In genomic region chr6:43495409-43495941, GRCh38 we compare ENCODE assay signal across 9 cellular contexts. TPM values are rescaled to one million over a fixed set of nuclear protein-coding genes. Genes with fewer than 3 reads are reported as not detected.
DNase-seq lines count a peak whose midpoint lies in the region; ATAC-seq, FAIRE-seq and TF ChIP-seq lines count a peak whose summit lies in the region.
"Had no signal": no experiment of that assay in that cellular context is flagged by ENCODE, and none has a peak within 500 bp of the region (broad histone marks: within the 10 kb centered on the region; RNA-seq: fewer than 3 reads in every experiment).

No MANE protein-coding gene starts in this region.

- CTCF ChIA-PET in AG04450 (lab: Charles Lee) = interaction anchor here (0.6 to 6.6 kb wide), 8 partner anchors 9 to 266 kb away, joined by 3 to 54 read pairs (median 4); partner anchors contain the start of genes DNPH1 and LRRC73

- H3K4me3 ChIP-seq in AG04450 (ENCODE audit: low read depth, low read length) (no peak overlapping the region), iPS-18a (ENCODE audit: low read length) (peak overlapping the region; percentile 1), pancreas (no peak overlapping the region)

- H3K4me1 ChIP-seq in iPS-18a (ENCODE audit: control insufficient read depth, low read depth, low read length) (no peaks in the 10 kb centered on the region), pancreas (no peaks in the 10 kb centered on the region)

- no peaks in the 10 kb centered on the region; the same call in 1 of the 2 replicates for H3K9me3 ChIP-seq in AG04450 (ENCODE audit: control insufficient read depth, insufficient read depth, low read length)
- no peaks in the 10 kb centered on the region for H3K9me3 ChIP-seq in iPS-18a (ENCODE audit: control insufficient read depth, low read depth, low read length)
- no peaks in the 10 kb centered on the region for H3K9me3 ChIP-seq in pancreas

- H3K27me3 ChIP-seq in AG04450 (ENCODE audit: control insufficient read depth, insufficient read depth, low read length) (no peaks in the 10 kb centered on the region), iPS-18a (ENCODE audit: control insufficient read depth, insufficient read depth, low read length) (no peaks in the 10 kb centered on the region), pancreas (no peaks in the 10 kb centered on the region)

- peak overlapping the region; percentile 68 for H3K27ac ChIP-seq in AG04450 (ENCODE audit: low read depth, low read length)
- H3K27ac ChIP-seq in iPS-18a (ENCODE audit: low read length) = no peak overlapping the region
- H3K27ac ChIP-seq in pancreas = no peak overlapping the region

- FAIRE-seq in pancreas (lab: Jason Lieb, UNC) = no peak

- peaks cover 5% of the 10 kb centered on the region for H3K36me3 Mint-ChIP-seq in T-helper 2 cell treated with Interferon-gamma antibody and Interleukin-4, amounts not matched to agents 5 μg/mL and 100 μg/mL, for 36 hours (ENCODE audit: low read depth)

- no peak overlapping the region for H3K4me3 Mint-ChIP-seq in T-helper 2 cell treated with Interferon-gamma antibody and Interleukin-4, amounts not matched to agents 5 μg/mL and 100 μg/mL, for 36 hours

- 83 to 84% methylated on average over 4 of the region's 4 CpGs for WGBS in pancreas, 2 donors

- no peak overlapping the region for H3K9ac ChIP-seq in iPS-18a (ENCODE audit: low read length)

- TF ChIP-seq CTCF in AG04450 (IDR thresholded peaks at IDR 0.05; ENCODE audit: low read depth, low read length) = peak; percentile 27; the same call in 1 of the 2 replicates
- no peak for TF ChIP-seq CTCF in pancreas (IDR thresholded peaks at IDR 0.05)

- H3K27me3 Mint-ChIP-seq in T-helper 2 cell treated with Interferon-gamma antibody and Interleukin-4, amounts not matched to agents 5 μg/mL and 100 μg/mL, for 36 hours (ENCODE audit: low read depth) = no peaks in the 10 kb centered on the region

- intact Hi-C loops in pancreas (cut with DNase I) = no loop called here

- no peak for DNase-seq in AG04450 (ENCODE audit: low read depth, low spot score)
- DNase-seq in ELR (ENCODE audit: low read depth) = peak; percentile 77
- DNase-seq in T-helper 2 cell treated with Interferon-gamma antibody and Interleukin-4, amounts not matched to agents 5 μg/mL and 100 μg/mL, for 36 hours (ENCODE audit: low spot score) = no peak
- DNase-seq in pancreas = no peak
- DNase-seq in NCI-H2029 treated with DMSO at 0.1 percent for 48 hours (lab: John Stamatoyannopoulos, UW) = no peak
- DNase-seq in epidermal melanocyte (ENCODE audit: insufficient read length, low spot score) = no peak
- DNase-seq: T-helper 9 cell had no signal

- H3K36me3 ChIP-seq in iPS-18a (ENCODE audit: control insufficient read depth, low read depth, low read length) (peaks cover 28% of the 10 kb centered on the region), pancreas (peaks cover 0 to 30% (median 13%) of the 10 kb centered on the region in 3 donors)

- H3K27ac Mint-ChIP-seq in T-helper 2 cell treated with Interferon-gamma antibody and Interleukin-4, amounts not matched to agents 5 μg/mL and 100 μg/mL, for 36 hours = peak overlapping the region; percentile 66

- peaks cover 6% of the 10 kb centered on the region for H3K4me1 Mint-ChIP-seq in T-helper 2 cell treated with Interferon-gamma antibody and Interleukin-4, amounts not matched to agents 5 μg/mL and 100 μg/mL, for 36 hours (ENCODE audit: low read depth)

- ATAC-seq in activated CD4-positive, CD25-positive, alpha-beta regulatory T cell treated with anti-CD3 and anti-CD28 coated beads, Interleukin-2, amount 50 U/mL, for 24 hours = no peak
- no peak for ATAC-seq in pancreas

- POLR2A ChIA-PET in AG04450 (lab: Yijun Ruan, JAX) = interaction anchor here (0.6 to 2.1 kb wide), 2 partner anchors 9 to 18 kb away, joined by 6 to 8 read pairs; partner anchors contain the start of gene TJAP1

- H3K9me3 Mint-ChIP-seq in T-helper 2 cell treated with Interferon-gamma antibody and Interleukin-4, amounts not matched to agents 5 μg/mL and 100 μg/mL, for 36 hours = no peaks in the 10 kb centered on the region

RNA-seq across cellular contexts. Expression of gene LRRC73, which starts 14.7 kb away (rescaled TPM):
- polyA plus RNA-seq in AG04450 (2011; rRNA removed) (0.14 and 0.16 TPM in 2 replicates), pancreas (1 to 10 TPM in 1 of 2 donors, under 1 TPM in 1; 0.38 to 1.5 TPM)
- 0.26 and 0.32 TPM in 2 replicates for polyA minus RNA-seq in AG04450 (2011; rRNA and poly(A)+ RNA removed)
- 1 to 10 TPM in 1 of 6 donors, under 1 TPM in 5; 0.60 to 1.1 (median 0.82) TPM for total RNA-seq in pancreas

RNA-seq across cellular contexts. Expression of gene TJAP1, which starts 18.1 kb away (rescaled TPM):
- polyA plus RNA-seq in AG04450 (2011; rRNA removed) = 18.4 and 20.4 TPM in 2 replicates
- 15.4 and 17.0 TPM in 2 replicates for polyA minus RNA-seq in AG04450 (2011; rRNA and poly(A)+ RNA removed)
- total RNA-seq in pancreas = 10 to 100 TPM; 12.9 to 26.7 (median 15.4) TPM
- polyA plus RNA-seq in pancreas = 10 to 100 TPM; 43.9 to 44.5 TPM

RNA-seq across cellular contexts. Expression of gene YIPF3, which starts 21.3 kb away (rescaled TPM):
- polyA plus RNA-seq in AG04450 (2011; rRNA removed) = 241 and 262 TPM in 2 replicates
- polyA minus RNA-seq in AG04450 (2011; rRNA and poly(A)+ RNA removed) = 290 and 405 TPM in 2 replicates
- total RNA-seq in pancreas = 10 to 100 TPM; 60.6 to 81.1 (median 69.7) TPM
- 10 to 100 TPM; 60.3 to 92.2 TPM for polyA plus RNA-seq in pancreas

RNA-seq across cellular contexts. Expression of gene POLR1C, which starts 21.4 kb away (rescaled TPM):
- polyA plus RNA-seq in AG04450 (2011; rRNA removed) (48.1 and 50.8 TPM in 2 replicates), pancreas (10 to 100 TPM; 15.7 to 31.3 TPM)
- 33.1 and 42.3 TPM in 2 replicates for polyA minus RNA-seq in AG04450 (2011; rRNA and poly(A)+ RNA removed)
- total RNA-seq in pancreas = 10 to 100 TPM; 10.2 to 20.9 (median 18.8) TPM

RNA-seq across cellular contexts. Expression of gene DLK2, which starts 40.1 kb away (rescaled TPM):
- polyA plus RNA-seq in AG04450 (2011; rRNA removed) (0.62 and 0.86 TPM in 2 replicates), pancreas (under 1 TPM; 0.26 to 0.30 TPM)
- polyA minus RNA-seq in AG04450 (2011; rRNA and poly(A)+ RNA removed) = 0.26 and 0.97 TPM in 2 replicates
- 1 to 10 TPM in 1 of 6 donors, under 1 TPM in 3, not detected in 2; 0.22 to 1.1 (median 0.34) TPM for total RNA-seq in pancreas
